15 cellular contexts compared by ENCODE assay signal in genomic region chr15:96165775-96166174, GRCh38.
"Had no signal": no experiment of that assay in that cellular context is flagged by ENCODE, and none has a peak within 500 bp of the region (broad histone marks: within the 10 kb centered on the region; RNA-seq: fewer than 3 reads in every experiment).

No MANE protein-coding gene starts in this region.

- H3K9me3 ChIP-seq: adrenal gland, neutrophil, pancreas had no signal

- H3K27ac ChIP-seq: foreskin keratinocyte, neutrophil, pancreas had no signal

- H3K36me3 ChIP-seq: adrenal gland, neutrophil, pancreas had no signal

- FAIRE-seq: keratinocyte, pancreas, TTC549 had no signal

- H3K4me3 ChIP-seq: adrenal gland, lung, pancreas had no signal

- ATAC-seq: activated naive CD4-positive, alpha-beta T cell treated with anti-CD3 and anti-CD28 coated beads, Interleukin-2, amount 50 U/mL, for 72 hours; foreskin keratinocyte; pancreas had no signal

- H3K27me3 ChIP-seq: adrenal gland, foreskin keratinocyte, pancreas had no signal

- DNase-seq: activated CD4-positive, alpha-beta T cell treated with anti-CD3 and anti-CD28 coated beads, Interleukin-2, amount 50 U/mL, for 48 hours; activated gamma-delta T cell; adrenal gland; foreskin keratinocyte; glutamatergic neuron; hypothalamus; pancreas; stimulated activated CD4-positive, alpha-beta T cell treated with anti-CD3 and anti-CD28 coated beads, Interleukin-12 subunit alpha, Interleukin-12 subunit beta, amount 100 ng/mL, for 4 hours; stimulated activated CD4-positive, alpha-beta T cell treated with anti-CD3 and anti-CD28 coated beads, Interleukin-1b, Interleukin-23, amount 100 ng/mL, for 48 hours; stimulated activated naive CD4-positive, alpha-beta T cell treated with Interleukin-2 at 50 U/mL for 16 hours had no signal
